ENCODE assay signal across 20 cellular contexts in the genomic region with DNA sequence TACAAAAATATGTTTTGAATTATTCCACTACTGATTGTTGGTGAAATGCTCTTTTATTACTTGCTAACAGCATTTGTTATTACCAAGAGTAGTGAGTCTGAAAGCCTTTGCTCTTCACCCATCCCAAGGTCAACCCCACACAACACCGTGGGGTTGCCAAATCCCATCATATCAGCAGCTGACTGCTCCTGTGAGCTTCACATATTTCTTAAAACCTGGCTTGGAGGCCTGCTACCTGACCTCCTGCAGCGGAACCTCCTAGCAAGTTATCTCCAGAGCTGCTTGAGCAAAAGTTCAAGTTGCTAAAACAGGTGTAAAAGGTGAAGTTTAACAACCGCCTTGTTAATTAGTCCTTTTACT.
"Had no signal": no experiment of that assay in that cellular context is flagged by ENCODE, and none has a peak within 500 bp of the region (broad histone marks: within the 10 kb centered on the region; RNA-seq: fewer than 3 reads in every experiment).

No MANE protein-coding gene starts in this region.

- H3K9me3 Mint-ChIP-seq: activated naive CD4-positive, alpha-beta T cell treated with anti-CD3 and anti-CD28 coated beads, Interleukin-2, amount 50 U/mL, for 24 hours; activated T-cell treated with anti-CD3 and anti-CD28 coated beads, Interleukin-2, amount 50 U/mL, for 72 hours; activated T-helper 2 cell treated with anti-CD3 and anti-CD28 coated beads, Interferon-gamma antibody, Interleukin-2, Interleukin-4, amounts not matched to agents 10 μg/mL and 5 μg/mL and 100 μg/mL, durations not matched to agents 14 hours and 24 hours and 36 hours; T-helper 1 cell treated with Interleukin-12 subunit alpha and Interleukin-12 subunit beta and Interleukin-4 antibody, amounts not matched to agents 30 μg/mL and 1 μg/mL, for 36 hours had no signal

- DNase-seq: activated CD4-positive, alpha-beta T cell treated with anti-CD3 and anti-CD28 coated beads for 4 hours; activated CD8-positive, alpha-beta memory T cell treated with anti-CD3 and anti-CD28 coated beads, Interleukin-2, amount 50 U/mL, for 4 hours; activated CD8-positive, alpha-beta T cell treated with anti-CD3 and anti-CD28 coated beads for 36 hours; activated T-cell treated with anti-CD3 and anti-CD28 coated beads, Interleukin-2, amount 50 U/mL, for 72 hours; aorta; Kasumi-1; KBM-7; NCI-H1105 treated with DMSO at 0.1 percent for 48 hours; NCI-H1436 treated with DMSO at 0.1 percent for 48 hours; NCI-H2081; NCI-H510A treated with DMSO at 0.1 percent for 48 hours; NCI-H69; Peyer's patch; SHP77 had no signal

- H3K27ac ChIP-seq: breast epithelium, Peyer's patch, RWPE1 had no signal

- H3K9me3 ChIP-seq: breast epithelium, Peyer's patch had no signal

- H3K4me3 Mint-ChIP-seq: activated CD8-positive, alpha-beta T cell treated with anti-CD3 and anti-CD28 coated beads for 36 hours; activated naive CD4-positive, alpha-beta T cell treated with anti-CD3 and anti-CD28 coated beads, Interleukin-2, amount 50 U/mL, for 24 hours; activated T-cell treated with anti-CD3 and anti-CD28 coated beads, Interleukin-2, amount 50 U/mL, for 72 hours; T-helper 1 cell treated with Interleukin-12 subunit alpha and Interleukin-12 subunit beta and Interleukin-4 antibody, amounts not matched to agents 30 μg/mL and 1 μg/mL, for 36 hours had no signal

- H3K4me3 ChIP-seq: breast epithelium, Peyer's patch had no signal

- H3K27me3 Mint-ChIP-seq: activated CD8-positive, alpha-beta T cell treated with anti-CD3 and anti-CD28 coated beads for 36 hours; activated naive CD4-positive, alpha-beta T cell treated with anti-CD3 and anti-CD28 coated beads, Interleukin-2, amount 50 U/mL, for 24 hours had no signal

- H3K27ac Mint-ChIP-seq: activated CD8-positive, alpha-beta T cell treated with anti-CD3 and anti-CD28 coated beads for 36 hours; activated naive CD4-positive, alpha-beta T cell treated with anti-CD3 and anti-CD28 coated beads, Interleukin-2, amount 50 U/mL, for 24 hours; activated T-cell treated with anti-CD3 and anti-CD28 coated beads, Interleukin-2, amount 50 U/mL, for 72 hours; activated T-helper 2 cell treated with anti-CD3 and anti-CD28 coated beads, Interferon-gamma antibody, Interleukin-2, Interleukin-4, amounts not matched to agents 10 μg/mL and 5 μg/mL and 100 μg/mL, durations not matched to agents 14 hours and 24 hours and 36 hours; T-helper 1 cell treated with Interleukin-12 subunit alpha and Interleukin-12 subunit beta and Interleukin-4 antibody, amounts not matched to agents 30 μg/mL and 1 μg/mL, for 36 hours had no signal

- H3K27me3 ChIP-seq: breast epithelium, Peyer's patch had no signal

- H3K36me3 ChIP-seq: breast epithelium, Peyer's patch had no signal

- H3K36me3 Mint-ChIP-seq: activated naive CD4-positive, alpha-beta T cell treated with anti-CD3 and anti-CD28 coated beads, Interleukin-2, amount 50 U/mL, for 24 hours had no signal

- H3K4me1 ChIP-seq: breast epithelium, Peyer's patch had no signal

- ATAC-seq: activated CD4-positive, CD25-positive, alpha-beta regulatory T cell treated with anti-CD3 and anti-CD28 coated beads, Interleukin-2, amount 50 U/mL, for 24 hours; activated CD8-positive, alpha-beta T cell treated with anti-CD3 and anti-CD28 coated beads for 36 hours; activated T-cell treated with anti-CD3 and anti-CD28 coated beads, Interleukin-2, amount 50 U/mL, for 72 hours had no signal
